24 cellular contexts compared by ENCODE assay signal in genomic region chr18:60754413-60754812, GRCh38.
"Had no signal": no experiment of that assay in that cellular context is flagged by ENCODE, and none has a peak within 500 bp of the region (broad histone marks: within the 10 kb centered on the region; RNA-seq: fewer than 3 reads in every experiment).

No MANE protein-coding gene starts in this region.

- H3K4me3 ChIP-seq: esophagus muscularis mucosa, gastroesophageal sphincter, mucosa of descending colon, pancreas, smooth muscle cell, thyroid gland, vagina had no signal

- H3K4me1 ChIP-seq: esophagus muscularis mucosa, foreskin keratinocyte, gastroesophageal sphincter, pancreas, thyroid gland, vagina had no signal

- ATAC-seq: foreskin keratinocyte; gastroesophageal sphincter; mucosa of descending colon; natural killer cell treated with Interleukin-12 subunit alpha and Interleukin-12 subunit beta and Interleukin-15 and Interleukin-18, amount 100 ng/mL, for 72 hours; pancreas; sciatic nerve; stimulated activated naive CD8-positive, alpha-beta T cell treated with anti-CD3 and anti-CD28 coated beads, Interleukin-15, amount 100 ng/mL, for 72 hours had no signal

- H3K36me3 ChIP-seq: esophagus muscularis mucosa, gastroesophageal sphincter, neutrophil, pancreas, thyroid gland, vagina had no signal

- DNase-seq: cortex of kidney; effector CD8-positive, alpha-beta T cell; endodermal cell; foreskin keratinocyte; glutamatergic neuron; mesenchymal stem cell; mucosa of descending colon; naive B cell; pancreas; stimulated activated CD4-positive, alpha-beta T cell treated with anti-CD3 and anti-CD28 coated beads, Interleukin-12 subunit alpha, Interleukin-12 subunit beta, amount 100 ng/mL, for 4 hours; stimulated activated CD4-positive, alpha-beta T cell treated with anti-CD3 and anti-CD28 coated beads, Interleukin-1b, Interleukin-23, amount 100 ng/mL, for 48 hours; stimulated activated CD4-positive, alpha-beta T cell treated with anti-CD3 and anti-CD28 coated beads, Interleukin-4, amount 100 ng/mL, for 1 hour; stimulated activated CD8-positive, alpha-beta memory T cell treated with anti-CD3 and anti-CD28 coated beads, Interleukin-4, amount 100 ng/mL, for 48 hours; stimulated activated naive CD4-positive, alpha-beta T cell; stimulated activated naive CD8-positive, alpha-beta T cell treated with anti-CD3 and anti-CD28 coated beads, Interleukin-15, amount 100 ng/mL, for 72 hours; thyroid gland; trophoblast cell had no signal

- H3K27me3 ChIP-seq: esophagus muscularis mucosa, foreskin keratinocyte, gastroesophageal sphincter, neutrophil, pancreas, thyroid gland, vagina had no signal

- H3K9me3 ChIP-seq: esophagus muscularis mucosa, gastroesophageal sphincter, mucosa of descending colon, neutrophil, pancreas, thyroid gland, vagina had no signal

- H3K27ac ChIP-seq: esophagus muscularis mucosa, foreskin keratinocyte, gastroesophageal sphincter, neutrophil, pancreas, thyroid gland, vagina had no signal
